ENCODE assay signal across 30 cellular contexts in genomic region chr16:10642964-10643363, GRCh38. TPM values are rescaled to one million over a fixed set of nuclear protein-coding genes. Genes with fewer than 3 reads are reported as not detected.
"Had no signal": no experiment of that assay in that cellular context is flagged by ENCODE, and none has a peak within 500 bp of the region (broad histone marks: within the 10 kb centered on the region; RNA-seq: fewer than 3 reads in every experiment).

No MANE protein-coding gene starts in this region.

- H3K27me3 ChIP-seq: ascending aorta, body of pancreas had no signal

- H3K27ac Mint-ChIP-seq: activated CD4-positive, alpha-beta memory T cell treated with anti-CD3 and anti-CD28 coated beads for 36 hours; activated CD4-positive, alpha-beta T cell treated with anti-CD3 and anti-CD28 coated beads, Interleukin-2, amount 10 ng/mL, durations not matched to agents 7 days and 5 days; activated naive CD4-positive, alpha-beta T cell treated with anti-CD3 and anti-CD28 coated beads, Interleukin-2, amount 50 U/mL, for 72 hours; activated naive CD8-positive, alpha-beta T cell treated with anti-CD3 and anti-CD28 coated beads, Interleukin-2, amount 50 U/mL, for 24 hours; T-cell had no signal

- H3K9me3 Mint-ChIP-seq: activated CD4-positive, alpha-beta memory T cell treated with anti-CD3 and anti-CD28 coated beads for 36 hours; activated CD4-positive, alpha-beta T cell treated with anti-CD3 and anti-CD28 coated beads, Interleukin-2, amount 10 ng/mL, durations not matched to agents 7 days and 5 days; activated naive CD4-positive, alpha-beta T cell treated with anti-CD3 and anti-CD28 coated beads, Interleukin-2, amount 50 U/mL, for 72 hours; activated naive CD8-positive, alpha-beta T cell treated with anti-CD3 and anti-CD28 coated beads, Interleukin-2, amount 50 U/mL, for 24 hours; activated T-cell treated with anti-CD3 and anti-CD28 coated beads, Interleukin-2, amount 50 U/mL, for 4 hours; central memory CD8-positive, alpha-beta T cell had no signal

- H3K36me3 Mint-ChIP-seq: activated CD4-positive, alpha-beta memory T cell treated with anti-CD3 and anti-CD28 coated beads for 36 hours; activated naive CD4-positive, alpha-beta T cell treated with anti-CD3 and anti-CD28 coated beads, Interleukin-2, amount 50 U/mL, for 72 hours; T-cell had no signal

- DNase-seq: activated CD4-positive, alpha-beta memory T cell treated with anti-CD3 and anti-CD28 coated beads for 36 hours; activated CD4-positive, alpha-beta T cell treated with anti-CD3 and anti-CD28 coated beads, Interleukin-2, amount 10 ng/mL, durations not matched to agents 7 days and 5 days; activated CD4-positive, CD25-positive, alpha-beta regulatory T cell; activated CD8-positive, alpha-beta memory T cell treated with anti-CD3 and anti-CD28 coated beads for 24 hours; activated effector memory CD4-positive, alpha-beta T cell treated with anti-CD3 and anti-CD28 coated beads, Interleukin-2, amount 50 U/mL, for 16 hours; activated naive CD4-positive, alpha-beta T cell treated with Interleukin-2 at 50 U/mL for 16 hours; activated naive CD8-positive, alpha-beta T cell treated with anti-CD3 and anti-CD28 coated beads, Interleukin-2, amount 50 U/mL, for 24 hours; activated T-cell treated with anti-CD3 and anti-CD28 coated beads, Interleukin-2, amount 50 U/mL, for 4 hours; amniotic stem cell; body of pancreas; NCI-H1048; NCI-H2029; NCI-H2107; NCI-H2171 treated with DMSO at 0.1 percent for 48 hours; NCI-H226; NCI-H69; NK-92 treated with Interleukin-12 subunit alpha and Interleukin-12 subunit beta, amount 100 ng/mL, for 24 hours; OCI-M1; RPMI8226; T-cell; T-helper 2 cell; T1000 had no signal

- H3K4me3 Mint-ChIP-seq: activated CD4-positive, alpha-beta memory T cell treated with anti-CD3 and anti-CD28 coated beads for 36 hours; activated CD4-positive, alpha-beta T cell treated with anti-CD3 and anti-CD28 coated beads, Interleukin-2, amount 10 ng/mL, durations not matched to agents 7 days and 5 days; activated naive CD8-positive, alpha-beta T cell treated with anti-CD3 and anti-CD28 coated beads, Interleukin-2, amount 50 U/mL, for 24 hours; activated T-cell treated with anti-CD3 and anti-CD28 coated beads, Interleukin-2, amount 50 U/mL, for 4 hours; central memory CD8-positive, alpha-beta T cell; T-cell had no signal

- H3K9me3 ChIP-seq: ascending aorta, body of pancreas had no signal

- H3K4me3 ChIP-seq: ascending aorta, body of pancreas, SK-N-MC had no signal

- H3K27me3 Mint-ChIP-seq: activated CD4-positive, alpha-beta T cell treated with anti-CD3 and anti-CD28 coated beads, Interleukin-2, amount 10 ng/mL, durations not matched to agents 7 days and 5 days had no signal

- H3K4me1 ChIP-seq: ascending aorta had no signal

- ATAC-seq: activated naive CD4-positive, alpha-beta T cell treated with anti-CD3 and anti-CD28 coated beads, Interleukin-2, amount 50 U/mL, for 72 hours; activated naive CD8-positive, alpha-beta T cell treated with anti-CD3 and anti-CD28 coated beads, Interleukin-2, amount 50 U/mL, for 24 hours; activated T-cell treated with anti-CD3 and anti-CD28 coated beads, Interleukin-2, amount 50 U/mL, for 4 hours; body of pancreas; Panc1; Right ventricle myocardium inferior; T-cell had no signal

- H3K27ac ChIP-seq: ascending aorta, body of pancreas, SK-N-MC had no signal

- H3K36me3 ChIP-seq: ascending aorta had no signal

- H3K4me1 Mint-ChIP-seq: activated CD4-positive, alpha-beta T cell treated with anti-CD3 and anti-CD28 coated beads, Interleukin-2, amount 10 ng/mL, durations not matched to agents 7 days and 5 days; activated naive CD8-positive, alpha-beta T cell treated with anti-CD3 and anti-CD28 coated beads, Interleukin-2, amount 50 U/mL, for 24 hours; central memory CD8-positive, alpha-beta T cell; T-cell had no signal

RNA-seq across cellular contexts. Expression of gene TEKT5, which starts 51.8 kb away (rescaled TPM):
- total RNA-seq: activated CD4-positive, alpha-beta T cell treated with anti-CD3 and anti-CD28 coated beads, Interleukin-2, amount 10 ng/mL, durations not matched to agents 7 days and 5 days; activated naive CD4-positive, alpha-beta T cell treated with anti-CD3 and anti-CD28 coated beads, Interleukin-2, amount 50 U/mL, for 72 hours; activated T-cell treated with anti-CD3 and anti-CD28 coated beads, Interleukin-2, amount 50 U/mL, for 4 hours; ascending aorta; body of pancreas; LHCN-M2; NCI-H460; Right ventricle myocardium inferior; T-cell had no signal
